4 cellular contexts compared by ENCODE assay signal in genomic region chr16:49414651-49415050, GRCh38. TPM values are rescaled to one million over a fixed set of nuclear protein-coding genes. Genes with fewer than 3 reads are reported as not detected.
"Had no signal": no experiment of that assay in that cellular context is flagged by ENCODE, and none has a peak within 500 bp of the region (broad histone marks: within the 10 kb centered on the region; RNA-seq: fewer than 3 reads in every experiment).

No MANE protein-coding gene starts in this region.

- H3K4me3 ChIP-seq: GM12878 had no signal

- ATAC-seq: GM12878 had no signal

- DNase-seq: GDM1, GF-D8 had no signal

RNA-seq across cellular contexts. Expression of gene C16orf78, which starts 41.0 kb away (rescaled TPM):
- total RNA-seq: G401, GM12878 had no signal
- polyA plus RNA-seq: GM12878 had no signal
